1 cellular context compared by ENCODE assay signal in the genomic region with DNA sequence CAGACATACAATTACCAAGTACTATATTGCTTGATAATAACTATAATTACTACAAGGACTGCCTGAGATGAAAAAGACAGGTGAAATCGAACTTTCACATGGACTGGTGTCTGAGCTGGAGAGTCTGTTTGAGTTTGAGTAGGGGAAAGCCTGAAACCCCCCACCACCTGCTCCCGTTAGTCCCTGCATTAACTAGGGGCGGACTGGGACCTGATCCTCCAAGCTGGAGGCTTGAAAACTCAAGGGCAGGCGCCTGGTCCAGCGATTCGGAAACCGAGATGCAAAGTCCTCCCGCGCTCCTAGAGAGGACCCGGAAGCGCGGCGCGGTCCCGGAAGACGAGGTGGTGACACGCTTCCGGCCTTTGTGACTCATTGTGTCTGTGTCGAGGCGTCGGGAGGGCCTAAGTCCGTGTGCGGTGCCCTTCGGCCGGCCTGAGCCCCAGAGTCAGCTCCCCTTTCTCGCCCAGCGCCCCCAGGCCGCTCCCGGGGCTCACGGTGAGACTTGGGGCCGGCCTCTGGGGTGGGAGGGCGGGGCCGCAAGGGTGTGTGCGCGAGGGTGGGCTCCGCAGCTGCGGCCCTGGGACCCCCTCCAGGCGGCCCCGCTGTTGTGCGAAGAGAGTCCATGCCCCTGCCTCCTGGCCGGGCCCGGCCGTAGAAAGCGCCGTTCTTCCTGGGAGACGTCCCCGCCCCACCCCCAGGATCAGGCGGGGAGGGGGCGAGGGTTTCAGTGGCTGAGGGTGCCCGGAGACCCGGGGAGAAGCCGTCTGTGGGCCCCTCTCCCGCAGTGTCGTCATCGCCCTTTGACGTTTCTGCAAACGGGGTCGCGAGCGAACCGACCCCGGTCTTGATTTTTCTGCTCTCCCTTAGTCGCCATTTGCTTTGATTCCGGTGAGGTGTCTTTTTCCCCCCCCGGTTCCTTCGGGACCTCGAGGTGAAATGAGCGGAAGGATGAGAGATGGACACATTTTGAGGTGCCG.
TF ChIP-seq lines count a peak whose summit lies in the region.

ZKSCAN1 (plus strand) TSS at position 365 of the 977 bp plus-strand sequence. CDS start 7,911 bp downstream, outside the sequence.

TF ChIP-seq in HepG2, 621 proteins besides CTCF, POLR2A, EP300 and RAD21 (continued from another document and continues in another):
- TF ChIP-seq, protein P1, sequence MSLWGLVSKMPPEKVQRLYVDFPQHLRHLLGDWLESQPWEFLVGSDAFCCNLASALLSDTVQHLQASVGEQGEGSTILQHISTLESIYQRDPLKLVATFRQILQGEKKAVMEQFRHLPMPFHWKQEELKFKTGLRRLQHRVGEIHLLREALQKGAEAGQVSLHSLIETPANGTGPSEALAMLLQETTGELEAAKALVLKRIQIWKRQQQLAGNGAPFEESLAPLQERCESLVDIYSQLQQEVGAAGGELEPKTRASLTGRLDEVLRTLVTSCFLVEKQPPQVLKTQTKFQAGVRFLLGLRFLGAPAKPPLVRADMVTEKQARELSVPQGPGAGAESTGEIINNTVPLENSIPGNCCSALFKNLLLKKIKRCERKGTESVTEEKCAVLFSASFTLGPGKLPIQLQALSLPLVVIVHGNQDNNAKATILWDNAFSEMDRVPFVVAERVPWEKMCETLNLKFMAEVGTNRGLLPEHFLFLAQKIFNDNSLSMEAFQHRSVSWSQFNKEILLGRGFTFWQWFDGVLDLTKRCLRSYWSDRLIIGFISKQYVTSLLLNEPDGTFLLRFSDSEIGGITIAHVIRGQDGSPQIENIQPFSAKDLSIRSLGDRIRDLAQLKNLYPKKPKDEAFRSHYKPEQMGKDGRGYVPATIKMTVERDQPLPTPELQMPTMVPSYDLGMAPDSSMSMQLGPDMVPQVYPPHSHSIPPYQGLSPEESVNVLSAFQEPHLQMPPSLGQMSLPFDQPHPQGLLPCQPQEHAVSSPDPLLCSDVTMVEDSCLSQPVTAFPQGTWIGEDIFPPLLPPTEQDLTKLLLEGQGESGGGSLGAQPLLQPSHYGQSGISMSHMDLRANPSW (CRISPR knock-in tag; IDR thresholded peaks at IDR 0.05; ENCODE audit: borderline replicate concordance), result 0 out of 2 replicates have a peak, but pooled peaks have one; percentile 53
- TF ChIP-seq HMG20B (CRISPR knock-in tag; conservative IDR thresholded peaks at IDR 0.05) (no peak), ZBTB4 (CRISPR knock-in tag; IDR thresholded peaks at IDR 0.05; ENCODE audit: borderline replicate concordance) (no peak), SOX6 (IDR thresholded peaks at IDR 0.05) (no peak), SOX6 (CRISPR knock-in tag; IDR thresholded peaks at IDR 0.05) (peak; percentile 78), SRSF1 (optimal IDR thresholded peaks at IDR 0.05; ENCODE audit: low read depth, low read length) (peak; percentile 70), SP4 (CRISPR knock-in tag; IDR thresholded peaks at IDR 0.05) (peak; percentile 57; the same call in 1 of the 2 replicates), SCMH1 (CRISPR knock-in tag; IDR thresholded peaks at IDR 0.05; ENCODE audit: borderline replicate concordance) (no peak), TSC22D2 (CRISPR knock-in tag; IDR thresholded peaks at IDR 0.05; ENCODE audit: borderline replicate concordance) (no peak), ZNF513 (CRISPR knock-in tag; conservative IDR thresholded peaks at IDR 0.05) (no peak), PAWR (CRISPR knock-in tag; IDR thresholded peaks at IDR 0.05; ENCODE audit: borderline replicate concordance) (no peak), HNF4G (IDR thresholded peaks at IDR 0.05; ENCODE audit: borderline replicate concordance, low read depth, low read length) (peak; percentile 22; the same call in 1 of the 2 replicates), HNF4G (CRISPR knock-in tag; IDR thresholded peaks at IDR 0.05; ENCODE audit: borderline replicate concordance, low read depth) (peak; percentile 53; the same call in 1 of the 2 replicates), ZNF292 (CRISPR knock-in tag; IDR thresholded peaks at IDR 0.05; ENCODE audit: borderline replicate concordance, low read depth) (no peak), ZFP1 (CRISPR knock-in tag; IDR thresholded peaks at IDR 0.05) (no peak; the same call in 1 of the 2 replicates), MAFK (conservative IDR thresholded peaks at IDR 0.05 in 1 of 2, IDR thresholded peaks at IDR 0.05 in 1 of 2; ENCODE audit: low read length in 2 of 2) (no peak), U2AF1 (optimal IDR thresholded peaks at IDR 0.05; ENCODE audit: low read depth, low read length) (peak; percentile 82), FOXM1 (CRISPR knock-in tag; IDR thresholded peaks at IDR 0.05) (no peak), U2AF2 (IDR thresholded peaks at IDR 0.05; ENCODE audit: low read depth, low read length) (no peak), GPN1 (CRISPR knock-in tag; IDR thresholded peaks at IDR 0.05; ENCODE audit: borderline replicate concordance) (no peak), ASH2L (IDR thresholded peaks at IDR 0.05; ENCODE audit: insufficient read length, low read depth, low read length) (peak; percentile 69), IKZF1 (IDR thresholded peaks at IDR 0.05) (no peak), ZNF597 (CRISPR knock-in tag; IDR thresholded peaks at IDR 0.05) (no peak), NR2F6 (IDR thresholded peaks at IDR 0.05) (no peak), NR2F6 (CRISPR knock-in tag; IDR thresholded peaks at IDR 0.05) (peak; percentile 51), ZNF451 (CRISPR knock-in tag; IDR thresholded peaks at IDR 0.05) (no peak), RFX3 (CRISPR knock-in tag; IDR thresholded peaks at IDR 0.05) (no peak), KDM5B (CRISPR knock-in tag; IDR thresholded peaks at IDR 0.05; ENCODE audit: borderline replicate concordance) (peak; percentile 83; the same call in 1 of the 2 replicates), RBFOX2 (IDR thresholded peaks at IDR 0.05; ENCODE audit: low read depth, low read length) (peak; percentile 98), ZNF557 (CRISPR knock-in tag; IDR thresholded peaks at IDR 0.05) (no peak), ZSCAN22 (CRISPR knock-in tag; IDR thresholded peaks at IDR 0.05) (no peak), ZNF431 (CRISPR knock-in tag; IDR thresholded peaks at IDR 0.05; ENCODE audit: borderline replicate concordance, low read depth) (no peak), MYNN (CRISPR knock-in tag; IDR thresholded peaks at IDR 0.05; ENCODE audit: low read depth) (no peak), ZNF562 (CRISPR knock-in tag; IDR thresholded peaks at IDR 0.05; ENCODE audit: borderline replicate concordance) (no peak), SAP130 (CRISPR knock-in tag; IDR thresholded peaks at IDR 0.05; ENCODE audit: low read depth) (peak; percentile 94), HNF4A (CRISPR knock-in tag; IDR thresholded peaks at IDR 0.05) (peak; percentile 60)
- TF ChIP-seq, protein P2, sequence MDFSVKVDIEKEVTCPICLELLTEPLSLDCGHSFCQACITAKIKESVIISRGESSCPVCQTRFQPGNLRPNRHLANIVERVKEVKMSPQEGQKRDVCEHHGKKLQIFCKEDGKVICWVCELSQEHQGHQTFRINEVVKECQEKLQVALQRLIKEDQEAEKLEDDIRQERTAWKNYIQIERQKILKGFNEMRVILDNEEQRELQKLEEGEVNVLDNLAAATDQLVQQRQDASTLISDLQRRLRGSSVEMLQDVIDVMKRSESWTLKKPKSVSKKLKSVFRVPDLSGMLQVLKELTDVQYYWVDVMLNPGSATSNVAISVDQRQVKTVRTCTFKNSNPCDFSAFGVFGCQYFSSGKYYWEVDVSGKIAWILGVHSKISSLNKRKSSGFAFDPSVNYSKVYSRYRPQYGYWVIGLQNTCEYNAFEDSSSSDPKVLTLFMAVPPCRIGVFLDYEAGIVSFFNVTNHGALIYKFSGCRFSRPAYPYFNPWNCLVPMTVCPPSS (IDR thresholded peaks at IDR 0.05), result no peak
- TF ChIP-seq, protein P3, sequence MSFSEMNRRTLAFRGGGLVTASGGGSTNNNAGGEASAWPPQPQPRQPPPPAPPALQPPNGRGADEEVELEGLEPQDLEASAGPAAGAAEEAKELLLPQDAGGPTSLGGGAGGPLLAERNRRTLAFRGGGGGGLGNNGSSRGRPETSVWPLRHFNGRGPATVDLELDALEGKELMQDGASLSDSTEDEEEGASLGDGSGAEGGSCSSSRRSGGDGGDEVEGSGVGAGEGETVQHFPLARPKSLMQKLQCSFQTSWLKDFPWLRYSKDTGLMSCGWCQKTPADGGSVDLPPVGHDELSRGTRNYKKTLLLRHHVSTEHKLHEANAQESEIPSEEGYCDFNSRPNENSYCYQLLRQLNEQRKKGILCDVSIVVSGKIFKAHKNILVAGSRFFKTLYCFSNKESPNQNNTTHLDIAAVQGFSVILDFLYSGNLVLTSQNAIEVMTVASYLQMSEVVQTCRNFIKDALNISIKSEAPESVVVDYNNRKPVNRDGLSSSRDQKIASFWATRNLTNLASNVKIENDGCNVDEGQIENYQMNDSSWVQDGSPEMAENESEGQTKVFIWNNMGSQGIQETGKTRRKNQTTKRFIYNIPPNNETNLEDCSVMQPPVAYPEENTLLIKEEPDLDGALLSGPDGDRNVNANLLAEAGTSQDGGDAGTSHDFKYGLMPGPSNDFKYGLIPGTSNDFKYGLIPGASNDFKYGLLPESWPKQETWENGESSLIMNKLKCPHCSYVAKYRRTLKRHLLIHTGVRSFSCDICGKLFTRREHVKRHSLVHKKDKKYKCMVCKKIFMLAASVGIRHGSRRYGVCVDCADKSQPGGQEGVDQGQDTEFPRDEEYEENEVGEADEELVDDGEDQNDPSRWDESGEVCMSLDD (CRISPR knock-in tag; IDR thresholded peaks at IDR 0.05; ENCODE audit: borderline replicate concordance), result no peak
- TF ChIP-seq, protein P4, sequence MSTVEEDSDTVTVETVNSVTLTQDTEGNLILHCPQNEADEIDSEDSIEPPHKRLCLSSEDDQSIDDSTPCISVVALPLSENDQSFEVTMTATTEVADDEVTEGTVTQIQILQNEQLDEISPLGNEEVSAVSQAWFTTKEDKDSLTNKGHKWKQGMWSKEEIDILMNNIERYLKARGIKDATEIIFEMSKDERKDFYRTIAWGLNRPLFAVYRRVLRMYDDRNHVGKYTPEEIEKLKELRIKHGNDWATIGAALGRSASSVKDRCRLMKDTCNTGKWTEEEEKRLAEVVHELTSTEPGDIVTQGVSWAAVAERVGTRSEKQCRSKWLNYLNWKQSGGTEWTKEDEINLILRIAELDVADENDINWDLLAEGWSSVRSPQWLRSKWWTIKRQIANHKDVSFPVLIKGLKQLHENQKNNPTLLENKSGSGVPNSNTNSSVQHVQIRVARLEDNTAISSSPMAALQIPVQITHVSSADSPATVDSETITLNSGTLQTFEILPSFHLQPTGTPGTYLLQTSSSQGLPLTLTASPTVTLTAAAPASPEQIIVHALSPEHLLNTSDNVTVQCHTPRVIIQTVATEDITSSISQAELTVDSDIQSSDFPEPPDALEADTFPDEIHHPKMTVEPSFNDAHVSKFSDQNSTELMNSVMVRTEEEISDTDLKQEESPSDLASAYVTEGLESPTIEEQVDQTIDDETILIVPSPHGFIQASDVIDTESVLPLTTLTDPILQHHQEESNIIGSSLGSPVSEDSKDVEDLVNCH (CRISPR knock-in tag; IDR thresholded peaks at IDR 0.05), result no peak
- TF ChIP-seq, protein P5, sequence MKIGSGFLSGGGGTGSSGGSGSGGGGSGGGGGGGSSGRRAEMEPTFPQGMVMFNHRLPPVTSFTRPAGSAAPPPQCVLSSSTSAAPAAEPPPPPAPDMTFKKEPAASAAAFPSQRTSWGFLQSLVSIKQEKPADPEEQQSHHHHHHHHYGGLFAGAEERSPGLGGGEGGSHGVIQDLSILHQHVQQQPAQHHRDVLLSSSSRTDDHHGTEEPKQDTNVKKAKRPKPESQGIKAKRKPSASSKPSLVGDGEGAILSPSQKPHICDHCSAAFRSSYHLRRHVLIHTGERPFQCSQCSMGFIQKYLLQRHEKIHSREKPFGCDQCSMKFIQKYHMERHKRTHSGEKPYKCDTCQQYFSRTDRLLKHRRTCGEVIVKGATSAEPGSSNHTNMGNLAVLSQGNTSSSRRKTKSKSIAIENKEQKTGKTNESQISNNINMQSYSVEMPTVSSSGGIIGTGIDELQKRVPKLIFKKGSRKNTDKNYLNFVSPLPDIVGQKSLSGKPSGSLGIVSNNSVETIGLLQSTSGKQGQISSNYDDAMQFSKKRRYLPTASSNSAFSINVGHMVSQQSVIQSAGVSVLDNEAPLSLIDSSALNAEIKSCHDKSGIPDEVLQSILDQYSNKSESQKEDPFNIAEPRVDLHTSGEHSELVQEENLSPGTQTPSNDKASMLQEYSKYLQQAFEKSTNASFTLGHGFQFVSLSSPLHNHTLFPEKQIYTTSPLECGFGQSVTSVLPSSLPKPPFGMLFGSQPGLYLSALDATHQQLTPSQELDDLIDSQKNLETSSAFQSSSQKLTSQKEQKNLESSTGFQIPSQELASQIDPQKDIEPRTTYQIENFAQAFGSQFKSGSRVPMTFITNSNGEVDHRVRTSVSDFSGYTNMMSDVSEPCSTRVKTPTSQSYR (CRISPR knock-in tag; IDR thresholded peaks at IDR 0.05; ENCODE audit: borderline replicate concordance), result no peak
